In the genomic region with DNA sequence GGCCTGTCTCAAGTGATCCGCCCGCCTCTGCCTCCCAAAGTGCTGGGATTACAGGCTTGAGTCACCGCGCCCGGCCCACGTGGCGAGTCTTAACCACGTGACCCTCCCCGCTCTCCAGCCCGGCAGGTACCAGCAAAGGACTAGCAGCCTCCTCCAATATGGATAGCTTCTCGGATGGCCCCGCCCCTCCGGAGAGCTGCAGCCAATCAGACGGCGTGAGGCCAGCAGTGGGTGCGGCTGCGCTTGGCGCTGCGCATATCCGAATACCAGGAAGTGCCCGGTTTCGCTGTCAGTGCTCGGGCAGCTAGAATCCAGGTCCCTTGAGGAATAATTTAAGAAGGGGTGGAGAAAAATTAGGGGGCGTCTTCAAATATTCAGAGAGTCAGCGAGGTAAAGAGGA, we compare ENCODE assay signal across 7 cellular contexts. TPM values are rescaled to one million over a fixed set of nuclear protein-coding genes. Genes with fewer than 3 reads are reported as not detected.
DNase-seq lines count a peak whose midpoint lies in the region; ATAC-seq and TF ChIP-seq lines count a peak whose summit lies in the region.

No MANE protein-coding gene starts in this region.

- peak overlapping the region; percentile 77 to 99 for H3K27ac Mint-ChIP-seq in activated naive CD4-positive, alpha-beta T cell treated with anti-CD3 and anti-CD28 coated beads, Interleukin-2, amount 50 U/mL, for 72 hours

- 3 to 10% methylated on average over 11 to 25 of the region's 25 CpGs for WGBS in thyroid gland, 2 donors

- no peaks in the 10 kb centered on the region for H3K36me3 ChIP-seq in thyroid gland

- TF ChIP-seq POLR2A in GM18526 (IDR thresholded peaks at IDR 0.05; ENCODE audit: extremely low read depth, insufficient read length) = peak; percentile 49
- TF ChIP-seq POLR2A in Raji (IDR thresholded peaks at IDR 0.05; ENCODE audit: insufficient read depth, low read depth, low read length) = peak; percentile 53; the same call in 1 of the 2 replicates
- TF ChIP-seq POLR2A in thyroid gland (IDR thresholded peaks at IDR 0.05) = peak in 1 of 2 donors; percentile 47

- peaks cover 0 to 5% of the 10 kb centered on the region in 2 donors for H3K4me1 ChIP-seq in thyroid gland

- ATAC-seq in HG03135 (IDR thresholded peaks at IDR 0.05; ENCODE audit: unreplicated experiment) (peak; percentile 89), Right ventricle myocardium superior (ENCODE audit: poor library complexity) (peak; percentile 100)
- peak; percentile 100 for ATAC-seq in activated naive CD4-positive, alpha-beta T cell treated with anti-CD3 and anti-CD28 coated beads, Interleukin-2, amount 50 U/mL, for 72 hours

- DNase-seq in activated naive CD4-positive, alpha-beta T cell treated with anti-CD3 and anti-CD28 coated beads, Interleukin-2, amount 50 U/mL, for 72 hours (ENCODE audit: low spot score in 2 of 2) = peak; percentile 91 to 97
- DNase-seq in Right ventricle myocardium superior (peak; percentile 98), pons (ENCODE audit: low spot score) (peak; percentile 86), thyroid gland (peak; percentile 95 to 96)

- no peaks in the 10 kb centered on the region for H3K27me3 ChIP-seq in thyroid gland

- H3K9me3 ChIP-seq in thyroid gland = no peaks in the 10 kb centered on the region

- H3K36me3 Mint-ChIP-seq in activated naive CD4-positive, alpha-beta T cell treated with anti-CD3 and anti-CD28 coated beads, Interleukin-2, amount 50 U/mL, for 72 hours = peaks cover 0 to 6% of the 10 kb centered on the region in 2 donors

- peak overlapping the region in 2 of 3 donors; percentile 15 to 34 for H3K27ac ChIP-seq in thyroid gland

- no peak for TF ChIP-seq CTCF in thyroid gland (IDR thresholded peaks at IDR 0.05)

- H3K9me3 Mint-ChIP-seq in activated naive CD4-positive, alpha-beta T cell treated with anti-CD3 and anti-CD28 coated beads, Interleukin-2, amount 50 U/mL, for 72 hours = no peaks in the 10 kb centered on the region

- peak overlapping the region in 2 of 3 donors; percentile 14 to 18 for H3K4me3 ChIP-seq in thyroid gland (replicated peaks in 1 of 3)

- intact Hi-C loops in Right ventricle myocardium superior (cut with DNase I) (no loop called here), thyroid gland (cut with DNase I) (no loop called here)

RNA-seq across cellular contexts. Expression of a gene that starts 14.7 kb away (rescaled TPM):
- 10 to 100 TPM; 36.8 to 41.9 TPM for total RNA-seq in activated naive CD4-positive, alpha-beta T cell treated with anti-CD3 and anti-CD28 coated beads, Interleukin-2, amount 50 U/mL, for 72 hours
- 16.6 TPM for total RNA-seq in Right ventricle myocardium superior
- 10 to 100 TPM; 34.5 to 59.0 (median 42.5) TPM for total RNA-seq in thyroid gland

Comparison
In these comparisons a context has a peak if more than half of its experiments do, and no peak if none do; other contexts are left out.
1. Peak in every context shown above with its lines: DNase-seq, ATAC-seq, H3K4me3 ChIP-seq and H3K27ac ChIP-seq.